Comparison of ENCODE assay signal across 26 cellular contexts in the genomic region with DNA sequence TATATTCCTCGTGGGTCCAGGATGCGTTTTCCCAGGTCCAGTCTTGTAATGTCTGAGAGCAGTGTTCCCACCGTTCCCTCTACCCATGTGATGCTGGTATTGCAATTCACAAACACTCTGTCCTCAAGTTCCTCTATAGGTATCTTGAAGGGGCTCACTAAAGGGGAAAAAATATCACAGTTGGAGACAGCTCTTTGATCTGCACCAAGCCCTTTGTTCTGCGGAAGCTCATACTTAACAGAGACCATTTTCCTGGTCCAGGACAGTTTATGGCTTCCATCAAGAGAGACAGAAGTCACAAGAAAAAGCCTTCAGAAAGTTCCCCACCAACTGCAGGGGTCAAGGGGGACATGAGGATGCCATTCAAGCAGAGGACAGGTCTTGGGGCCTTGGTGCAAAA. TPM values are rescaled to one million over a fixed set of nuclear protein-coding genes. Genes with fewer than 3 reads are reported as not detected.
DNase-seq lines count a peak whose midpoint lies in the region; ATAC-seq and TF ChIP-seq lines count a peak whose summit lies in the region.
"Had no signal": no experiment of that assay in that cellular context is flagged by ENCODE, and none has a peak within 500 bp of the region (broad histone marks: within the 10 kb centered on the region; RNA-seq: fewer than 3 reads in every experiment).

No MANE protein-coding gene starts in this region.

- peak overlapping the region; percentile 98 for H3K27ac Mint-ChIP-seq in activated CD4-positive, alpha-beta T cell treated with anti-CD3 and anti-CD28 coated beads, Interleukin-2, amount 10 ng/mL, durations not matched to agents 7 days and 5 days
- H3K27ac Mint-ChIP-seq in activated naive CD8-positive, alpha-beta T cell, result peak overlapping the region; percentile 100
- H3K27ac Mint-ChIP-seq in naive thymus-derived CD4-positive, alpha-beta T cell, result peak overlapping the region; percentile 95 to 100 (median 99)
- no peak overlapping the region for H3K27ac Mint-ChIP-seq in neural progenitor cell
- H3K27ac Mint-ChIP-seq: B cell, memory B cell had no signal

- H3K4me2 ChIP-seq in neural progenitor cell, result no peak overlapping the region

- H3K79me2 ChIP-seq in neural progenitor cell (ENCODE audit: low read depth), result no peaks in the 10 kb centered on the region

- peaks cover 36 to 37% of the 10 kb centered on the region in 2 donors for H3K4me1 ChIP-seq in naive thymus-derived CD4-positive, alpha-beta T cell (ENCODE audit: control insufficient read depth in 2 of 2, insufficient read depth in 2 of 2, low read length in 2 of 2)
- no peaks in the 10 kb centered on the region for H3K4me1 ChIP-seq in neural progenitor cell
- no peaks in the 10 kb centered on the region for H3K4me1 ChIP-seq in vagina
- H3K4me1 ChIP-seq: adrenal gland, right atrium auricular region had no signal

- TF ChIP-seq CTCF in neural progenitor cell (IDR thresholded peaks at IDR 0.05), result no peak
- TF ChIP-seq CTCF in vagina (IDR thresholded peaks at IDR 0.05), result no peak

- CTCF ChIA-PET in activated CD4-positive, alpha-beta T cell treated with anti-CD3 and anti-CD28 coated beads, Interleukin-2, amount 10 ng/mL, durations not matched to agents 7 days and 5 days (lab: Charles Lee), result interaction anchor here (0.5 to 5.6 kb wide), 6 partner anchors 32 to 185 kb away, joined by 3 to 24 read pairs (median 6); no protein-coding TSS in a partner anchor
- CTCF ChIA-PET in naive thymus-derived CD4-positive, alpha-beta T cell (lab: Charles Lee), result interaction anchor here (1.1 to 7.8 kb wide), 5 partner anchors 19 to 45 kb away, joined by 3 to 74 read pairs (median 6); partner anchors contain the start of genes CD3E and UBE4A

- ATAC-seq in naive thymus-derived CD4-positive, alpha-beta T cell, result no peak
- no peak for ATAC-seq in HG02973 (IDR thresholded peaks at IDR 0.05; ENCODE audit: unreplicated experiment)
- ATAC-seq: HepG2 had no signal

- peak overlapping the region; percentile 88 for H3K4me3 ChIP-seq in naive thymus-derived CD4-positive, alpha-beta T cell (ENCODE audit: low read length)
- H3K4me3 ChIP-seq in neural progenitor cell, result no peak overlapping the region
- H3K4me3 ChIP-seq in vagina, result no peak overlapping the region
- H3K4me3 ChIP-seq: adrenal gland, ovary, right atrium auricular region had no signal

- H3F3A ChIP-seq in neural progenitor cell (ENCODE audit: low read depth), result no peaks in the 10 kb centered on the region

- peak overlapping the region; percentile 94 for H3K4me3 Mint-ChIP-seq in activated CD4-positive, alpha-beta T cell treated with anti-CD3 and anti-CD28 coated beads, Interleukin-2, amount 10 ng/mL, durations not matched to agents 7 days and 5 days
- peak overlapping the region; percentile 90 for H3K4me3 Mint-ChIP-seq in activated naive CD8-positive, alpha-beta T cell
- H3K4me3 Mint-ChIP-seq in naive thymus-derived CD4-positive, alpha-beta T cell, result peak overlapping the region; percentile 89 to 98 (median 96)
- no peak overlapping the region for H3K4me3 Mint-ChIP-seq in neural progenitor cell
- H3K4me3 Mint-ChIP-seq: B cell, memory B cell had no signal

- H3K9me3 Mint-ChIP-seq in activated CD4-positive, alpha-beta T cell treated with anti-CD3 and anti-CD28 coated beads, Interleukin-2, amount 10 ng/mL, durations not matched to agents 7 days and 5 days, result no peaks in the 10 kb centered on the region
- no peaks in the 10 kb centered on the region for H3K9me3 Mint-ChIP-seq in activated naive CD8-positive, alpha-beta T cell (ENCODE audit: low read depth)
- H3K9me3 Mint-ChIP-seq in naive thymus-derived CD4-positive, alpha-beta T cell, result peaks cover 0 to under 1% (median 0%) of the 10 kb centered on the region in 11 donors
- no peaks in the 10 kb centered on the region for H3K9me3 Mint-ChIP-seq in neural progenitor cell
- H3K9me3 Mint-ChIP-seq: memory B cell had no signal

- H2AFZ ChIP-seq in neural progenitor cell (replicated peaks), result no peak overlapping the region

- H3K9me3 ChIP-seq in KOPT-K1 (ENCODE audit: insufficient read depth, low read length, poor library complexity, severe bottlenecking) (no peaks in the 10 kb centered on the region), neural progenitor cell (ENCODE audit: low read depth) (no peaks in the 10 kb centered on the region), vagina (no peaks in the 10 kb centered on the region)
- no peaks in the 10 kb centered on the region for H3K9me3 ChIP-seq in naive thymus-derived CD4-positive, alpha-beta T cell (ENCODE audit: control insufficient read depth in 2 of 3, low read length in 3 of 3)
- H3K9me3 ChIP-seq: adrenal gland, ovary, right atrium auricular region had no signal

- H3K27ac ChIP-seq in KOPT-K1 (ENCODE audit: low read depth, low read length, poor library complexity, severe bottlenecking), result peak overlapping the region; percentile 99
- H3K27ac ChIP-seq in naive thymus-derived CD4-positive, alpha-beta T cell (ENCODE audit: low read depth, low read length), result peak overlapping the region; percentile 96
- no peak overlapping the region for H3K27ac ChIP-seq in neural progenitor cell
- no peak overlapping the region for H3K27ac ChIP-seq in vagina
- H3K27ac ChIP-seq: adrenal gland, ovary, right atrium auricular region had no signal

- POLR2A ChIA-PET in activated CD4-positive, alpha-beta T cell treated with anti-CD3 and anti-CD28 coated beads, Interleukin-2, amount 10 ng/mL, durations not matched to agents 7 days and 5 days (lab: Charles Lee), result no interaction called here
- POLR2A ChIA-PET in naive thymus-derived CD4-positive, alpha-beta T cell (lab: Charles Lee), result interaction anchor here (1.4 to 3.7 kb wide), 7 partner anchors 11 to 142 kb away, joined by 4 to 24 read pairs (median 11); partner anchors contain the start of genes JAML and UBE4A

- H3K27me3 Mint-ChIP-seq in activated CD4-positive, alpha-beta T cell treated with anti-CD3 and anti-CD28 coated beads, Interleukin-2, amount 10 ng/mL, durations not matched to agents 7 days and 5 days, result no peaks in the 10 kb centered on the region
- no peaks in the 10 kb centered on the region for H3K27me3 Mint-ChIP-seq in activated naive CD8-positive, alpha-beta T cell
- H3K27me3 Mint-ChIP-seq in naive thymus-derived CD4-positive, alpha-beta T cell, result no peaks in the 10 kb centered on the region
- H3K27me3 Mint-ChIP-seq in neural progenitor cell (ENCODE audit: insufficient read depth, low read depth), result peaks cover 6% of the 10 kb centered on the region

- no peaks in the 10 kb centered on the region for H4K20me1 ChIP-seq in neural progenitor cell (ENCODE audit: low read depth)

- H3K9ac ChIP-seq in neural progenitor cell, result no peak overlapping the region

- TF ChIP-seq POLR2A in vagina (IDR thresholded peaks at IDR 0.05), result no peak

- intact Hi-C loops in naive thymus-derived CD4-positive, alpha-beta T cell (cut with micrococcal nuclease), result loop anchor here (5.0 kb wide), 3 partner anchors 232 to 587 kb away; partner anchors contain the start of genes ARCN1 (in 1 of the 2), BCL9L (in 1 of the 2) and IL10RA (in 1 of the 2)
- intact Hi-C loops in vagina (cut with DNase I), result no loop called here

- H3K36me3 ChIP-seq in KOPT-K1 (ENCODE audit: insufficient read depth, low read length) (peaks cover 56% of the 10 kb centered on the region), neural progenitor cell (no peaks in the 10 kb centered on the region), vagina (no peaks in the 10 kb centered on the region)
- H3K36me3 ChIP-seq in naive thymus-derived CD4-positive, alpha-beta T cell (ENCODE audit: control insufficient read depth in 2 of 3, insufficient read depth in 3 of 3, low read length in 3 of 3), result peaks cover 0 to 13% (median 8%) of the 10 kb centered on the region in 3 experiments
- H3K36me3 ChIP-seq: adrenal gland, ovary, right atrium auricular region had no signal

- no peaks in the 10 kb centered on the region for H3K27me3 ChIP-seq in naive thymus-derived CD4-positive, alpha-beta T cell (ENCODE audit: control insufficient read depth in 2 of 2, insufficient read depth in 2 of 2, low read length in 2 of 2)
- H3K27me3 ChIP-seq in neural progenitor cell, result peaks cover 2% of the 10 kb centered on the region
- H3K27me3 ChIP-seq in vagina, result no peaks in the 10 kb centered on the region
- H3K27me3 ChIP-seq: adrenal gland, ovary, right atrium auricular region had no signal

- peaks cover 65% of the 10 kb centered on the region for H3K36me3 Mint-ChIP-seq in activated CD4-positive, alpha-beta T cell treated with anti-CD3 and anti-CD28 coated beads, Interleukin-2, amount 10 ng/mL, durations not matched to agents 7 days and 5 days (ENCODE audit: low read depth)
- peaks cover 23% of the 10 kb centered on the region for H3K36me3 Mint-ChIP-seq in activated naive CD8-positive, alpha-beta T cell
- H3K36me3 Mint-ChIP-seq in naive thymus-derived CD4-positive, alpha-beta T cell, result peaks cover 14 to 54% (median 46%) of the 10 kb centered on the region in 5 donors
- H3K36me3 Mint-ChIP-seq in neural progenitor cell, result no peaks in the 10 kb centered on the region
- H3K36me3 Mint-ChIP-seq: memory B cell had no signal

- H3K4me1 Mint-ChIP-seq in activated CD4-positive, alpha-beta T cell treated with anti-CD3 and anti-CD28 coated beads, Interleukin-2, amount 10 ng/mL, durations not matched to agents 7 days and 5 days, result peaks cover 55% of the 10 kb centered on the region
- H3K4me1 Mint-ChIP-seq in activated naive CD8-positive, alpha-beta T cell (ENCODE audit: low read depth), result peaks cover 63% of the 10 kb centered on the region
- H3K4me1 Mint-ChIP-seq in naive thymus-derived CD4-positive, alpha-beta T cell, result peaks cover 32 to 67% (median 58%) of the 10 kb centered on the region in 7 donors
- peaks cover 5% of the 10 kb centered on the region for H3K4me1 Mint-ChIP-seq in neural progenitor cell

- no peak for DNase-seq in activated CD4-positive, alpha-beta T cell treated with anti-CD3 and anti-CD28 coated beads, Interleukin-2, amount 10 ng/mL, durations not matched to agents 7 days and 5 days
- DNase-seq in activated CD4-positive, alpha-beta T cell treated with anti-CD3 and anti-CD28 coated beads for 48 hours, result no peak
- peak in 1 of 9 donors; percentile 20 for DNase-seq in naive thymus-derived CD4-positive, alpha-beta T cell
- DNase-seq in neural progenitor cell (ENCODE audit: low spot score) (no peak), vagina (ENCODE audit: extremely low spot score in 2 of 2) (no peak)
- DNase-seq: activated CD4-positive, CD25-positive, alpha-beta regulatory T cell treated with anti-CD3 and anti-CD28 coated beads, Interleukin-2, amount 50 U/mL, for 72 hours; adrenal gland; glutamatergic neuron; GOT3; kidney glomerular epithelial cell; NCI-H1105 treated with DMSO at 0.1 percent for 48 hours; NCI-H2029 treated with DMSO at 0.1 percent for 48 hours; NCI-H345; OCI-M1; ovary; Right ventricle myocardium superior; stimulated activated CD4-positive, alpha-beta T cell treated with anti-CD3 and anti-CD28 coated beads, Interleukin-12 subunit alpha, Interleukin-12 subunit beta, amount 100 ng/mL, for 4 hours had no signal

RNA-seq across cellular contexts. Expression of gene CD3D, which starts 2.1 kb away (rescaled TPM):
- total RNA-seq in activated CD4-positive, alpha-beta T cell treated with anti-CD3 and anti-CD28 coated beads, Interleukin-2, amount 10 ng/mL, durations not matched to agents 7 days and 5 days, result 100 to 1,000 TPM; 489 to 557 TPM
- 100 to 1,000 TPM; 232 to 597 (median 352) TPM for total RNA-seq in naive thymus-derived CD4-positive, alpha-beta T cell
- polyA plus RNA-seq in naive thymus-derived CD4-positive, alpha-beta T cell, result 1,000 to 10,000 TPM in 1 of 2 donors, 100 to 1,000 TPM in 1; 947 to 1,287 TPM
- total RNA-seq in neural progenitor cell (ENCODE audit: low replicate concordance) (not detected in 2 replicates), vagina (13.8 TPM)
- total RNA-seq: M059J had no signal

RNA-seq across cellular contexts. Expression of gene CD3G, which starts 3.7 kb away (rescaled TPM):
- total RNA-seq in activated CD4-positive, alpha-beta T cell treated with anti-CD3 and anti-CD28 coated beads, Interleukin-2, amount 10 ng/mL, durations not matched to agents 7 days and 5 days, result 100 to 1,000 TPM; 264 to 268 TPM
- total RNA-seq in naive thymus-derived CD4-positive, alpha-beta T cell, result 100 to 1,000 TPM; 122 to 220 (median 192) TPM
- polyA plus RNA-seq in naive thymus-derived CD4-positive, alpha-beta T cell, result 100 to 1,000 TPM; 333 to 459 TPM
- total RNA-seq in neural progenitor cell (ENCODE audit: low replicate concordance) (not detected in 2 replicates), vagina (2.2 TPM)
- total RNA-seq: Daoy, HepG2, M059J, Right ventricle myocardium superior had no signal
- polyA plus RNA-seq: HepG2 had no signal

RNA-seq across cellular contexts. Expression of gene UBE4A, which starts 19.0 kb away (rescaled TPM):
- 10 to 100 TPM; 42.6 to 49.1 TPM for total RNA-seq in activated CD4-positive, alpha-beta T cell treated with anti-CD3 and anti-CD28 coated beads, Interleukin-2, amount 10 ng/mL, durations not matched to agents 7 days and 5 days
- 10 to 100 TPM; 38.4 to 54.5 (median 46.9) TPM for total RNA-seq in naive thymus-derived CD4-positive, alpha-beta T cell
- polyA plus RNA-seq in naive thymus-derived CD4-positive, alpha-beta T cell, result 10 to 100 TPM; 20.3 to 31.7 TPM
- 36.1 and 45.0 TPM in 2 replicates for total RNA-seq in neural progenitor cell (ENCODE audit: low replicate concordance)
- 31.9 TPM for total RNA-seq in vagina

RNA-seq across cellular contexts. Expression of gene CD3E, which starts 35.9 kb away (rescaled TPM):
- total RNA-seq in activated CD4-positive, alpha-beta T cell treated with anti-CD3 and anti-CD28 coated beads, Interleukin-2, amount 10 ng/mL, durations not matched to agents 7 days and 5 days, result 100 to 1,000 TPM; 680 to 841 TPM
- total RNA-seq in naive thymus-derived CD4-positive, alpha-beta T cell, result 100 to 1,000 TPM; 392 to 706 (median 670) TPM
- 1,000 to 10,000 TPM in 1 of 2 donors, 100 to 1,000 TPM in 1; 987 to 1,286 TPM for polyA plus RNA-seq in naive thymus-derived CD4-positive, alpha-beta T cell
- total RNA-seq in neural progenitor cell (ENCODE audit: low replicate concordance), result not detected in 2 replicates
- total RNA-seq in vagina, result 6.9 TPM
- total RNA-seq: Daoy, HepG2, M059J had no signal
- polyA plus RNA-seq: HepG2 had no signal

Comparison
In these comparisons a context has a peak if more than half of its experiments do, and no peak if none do; other contexts are left out.
1. H3K27ac ChIP-seq: peak in KOPT-K1 (single experiment) and naive thymus-derived CD4-positive, alpha-beta T cell (single experiment); none in neural progenitor cell (single experiment) and vagina (single experiment).
2. RNA of gene CD3D, which starts 2.1 kb away (total RNA-seq): 489 to 557 TPM in activated CD4-positive, alpha-beta T cell treated with anti-CD3 and anti-CD28 coated beads, Interleukin-2, amount 10 ng/mL, durations not matched to agents 7 days and 5 days and 232 to 597 TPM in naive thymus-derived CD4-positive, alpha-beta T cell; 13.8 TPM in vagina (single experiment) and not detected in neural progenitor cell; every median in the first group is over 10 times any median in the second.
3. RNA of gene CD3G, which starts 3.7 kb away (total RNA-seq): 264 to 268 TPM in activated CD4-positive, alpha-beta T cell treated with anti-CD3 and anti-CD28 coated beads, Interleukin-2, amount 10 ng/mL, durations not matched to agents 7 days and 5 days and 122 to 220 TPM in naive thymus-derived CD4-positive, alpha-beta T cell; 2.2 TPM in vagina (single experiment) and not detected in neural progenitor cell; every median in the first group is over 10 times any median in the second.